11 cellular contexts compared by ENCODE assay signal in genomic region chr11:69442012-69442806, GRCh38. TPM values are rescaled to one million over a fixed set of nuclear protein-coding genes. Genes with fewer than 3 reads are reported as not detected.
DNase-seq lines count a peak whose midpoint lies in the region; ATAC-seq, FAIRE-seq and TF ChIP-seq lines count a peak whose summit lies in the region.
"Had no signal": no experiment of that assay in that cellular context is flagged by ENCODE, and none has a peak within 500 bp of the region (broad histone marks: within the 10 kb centered on the region; RNA-seq: fewer than 3 reads in every experiment).

No MANE protein-coding gene starts in this region.

- TF ChIP-seq EP300 in H1 (IDR thresholded peaks at IDR 0.05; ENCODE audit: borderline replicate concordance in 1 of 2, low read depth in 2 of 2, low read length in 2 of 2), result no peak

- H3K79me2 ChIP-seq in H1 (ENCODE audit: control insufficient read depth in 1 of 2, insufficient read depth in 2 of 2, low read length in 2 of 2) (no peaks in the 10 kb centered on the region), neural progenitor cell (ENCODE audit: low read depth) (no peaks in the 10 kb centered on the region)

- no peak overlapping the region for H3K23ac ChIP-seq in H1 (ENCODE audit: insufficient read length)

- H3K9me3 ChIP-seq in H1 (ENCODE audit: insufficient read depth in 2 of 2, low read depth in 1 of 2, low read length in 1 of 2) (no peaks in the 10 kb centered on the region), neural progenitor cell (ENCODE audit: low read depth) (no peaks in the 10 kb centered on the region), prostate gland (no peaks in the 10 kb centered on the region)
- H3K9me3 ChIP-seq: thoracic aorta had no signal

- H3K4me3 ChIP-seq in AG10803 (ENCODE audit: low read length) (no peak overlapping the region), H1 (ENCODE audit: extremely low read depth in 1 of 4, insufficient read depth in 2 of 4, low read depth in 3 of 4, low read length in 4 of 4) (no peak overlapping the region), neural progenitor cell (no peak overlapping the region), prostate gland (no peak overlapping the region)

- POLR2A ChIA-PET in H1 (lab: Charles Lee; ENCODE audit: partially characterized antibody), result interaction anchor here (0.6 to 2.7 kb wide), 6 partner anchors 20 to 529 kb away, joined by 3 to 13 read pairs (median 3); no protein-coding TSS in a partner anchor

- no peak overlapping the region for H3K14ac ChIP-seq in H1 (ENCODE audit: insufficient read length)

- no peak overlapping the region for H2BK15ac ChIP-seq in H1 (ENCODE audit: low read length)

- CTCF ChIA-PET in H1 (lab: Charles Lee; ENCODE audit: partially characterized antibody), result interaction anchor here (0.6 to 4.3 kb wide), 7 partner anchors 11 to 341 kb away, joined by 3 to 18 read pairs (median 4); no protein-coding TSS in a partner anchor

- TF ChIP-seq CTCF in AG10803 (conservative IDR thresholded peaks at IDR 0.05; ENCODE audit: low read length) (no peak), H1 (IDR thresholded peaks at IDR 0.05; ENCODE audit: control extremely low read depth in 1 of 3, insufficient read depth in 1 of 3, low read depth in 1 of 3, low read length in 3 of 3) (no peak), neural progenitor cell (IDR thresholded peaks at IDR 0.05) (no peak), prostate gland (IDR thresholded peaks at IDR 0.05) (no peak)

- no peak for TF ChIP-seq POLR2A in H1 (IDR thresholded peaks at IDR 0.05; ENCODE audit: control extremely low read depth in 1 of 2, low read depth in 2 of 2, low read length in 2 of 2)
- TF ChIP-seq POLR2A in prostate gland (IDR thresholded peaks at IDR 0.05), result no peak

- H3K56ac ChIP-seq in H1 (replicated peaks; ENCODE audit: insufficient read length, low read depth, low read length), result no peak overlapping the region

- H3K36me3 Mint-ChIP-seq in neural progenitor cell, result no peaks in the 10 kb centered on the region

- WGBS in H1 (ENCODE audit: extremely low coverage in 1 of 2, insufficient coverage in 1 of 2, insufficient read length in 1 of 2, insufficient replicate concordance in 2 of 2, low coverage in 1 of 2, low lambda C conversion rate in 2 of 2, missing lambda C conversion rate in 1 of 2), 2 experiments, result 88% methylated on average over 9 of the region's 10 CpGs; no CpG with 5 or more reads in 1 of the 2 experiments
- 75% methylated on average over 10 of the region's 10 CpGs for WGBS in prostate gland

- no peaks in the 10 kb centered on the region for H3K23me2 ChIP-seq in H1 (ENCODE audit: low read depth, low read length)

- H3K36me3 ChIP-seq in H1 (ENCODE audit: control insufficient read depth in 2 of 4, insufficient read depth in 4 of 4, low read length in 3 of 4) (no peaks in the 10 kb centered on the region), neural progenitor cell (no peaks in the 10 kb centered on the region), prostate gland (no peaks in the 10 kb centered on the region)
- H3K36me3 ChIP-seq: thoracic aorta had no signal

- DNase-seq in AG10803 (ENCODE audit: low read depth), result peak; percentile 23
- peak; percentile 53 for DNase-seq in M059J (ENCODE audit: low read depth)
- DNase-seq in H1 (ENCODE audit: low read depth in 1 of 2, low spot score in 2 of 2), result no peak
- no peak for DNase-seq in neural progenitor cell (ENCODE audit: low spot score)
- DNase-seq in sciatic nerve (ENCODE audit: low spot score), result no peak
- no peak for DNase-seq in activated CD8-positive, alpha-beta memory T cell treated with anti-CD3 and anti-CD28 coated beads, Interleukin-2, amount 50 U/mL, for 48 hours
- DNase-seq in prostate gland (ENCODE audit: low spot score), result no peak
- no peak for DNase-seq in activated naive CD4-positive, alpha-beta T cell treated with Interleukin-2 at 50 U/mL for 16 hours
- DNase-seq: NCI-H2081 had no signal

- intact Hi-C loops in sciatic nerve (cut with DNase I) (loop anchor here (5.0 kb wide), 1 partner anchor 195 kb away; no protein-coding TSS in a partner anchor), prostate gland (cut with DNase I) (loop anchor here (10.0 kb wide), 1 partner anchor 193 kb away; no protein-coding TSS in a partner anchor)

- peak overlapping the region; percentile 1; the same call in 1 of the 2 replicates for H2BK5ac ChIP-seq in H1 (ENCODE audit: low read depth, low read length)

- H3K18ac ChIP-seq in H1 (ENCODE audit: extremely low read depth, low read length), result 0 out of 2 replicates have a peak overlapping the region, but pooled peaks have one; percentile 87

- TF ChIP-seq RAD21 in H1 (IDR thresholded peaks at IDR 0.05 in 1 of 2, conservative IDR thresholded peaks at IDR 0.05 in 1 of 2; ENCODE audit: low read depth in 2 of 2, low read length in 2 of 2), result no peak

- H3K27me3 Mint-ChIP-seq in neural progenitor cell (ENCODE audit: insufficient read depth, low read depth), result peaks cover 9% of the 10 kb centered on the region

- no peak overlapping the region for H2BK20ac ChIP-seq in H1 (ENCODE audit: low read length)

- H3K4me2 ChIP-seq in H1 (ENCODE audit: insufficient read depth in 1 of 2, low read depth in 2 of 2, low read length in 2 of 2) (peak overlapping the region in 1 of 2 experiments; percentile 42; a peak in 2 of 4 replicates), neural progenitor cell (peak overlapping the region; percentile 70)

- no peak for ATAC-seq in sciatic nerve

- H4K20me1 ChIP-seq in H1 (replicated peaks in 1 of 2; ENCODE audit: control insufficient read depth in 1 of 2, insufficient read depth in 2 of 2, low read length in 2 of 2) (no peaks in the 10 kb centered on the region), neural progenitor cell (ENCODE audit: low read depth) (no peaks in the 10 kb centered on the region)

- H3K4me3 Mint-ChIP-seq in neural progenitor cell, result peak overlapping the region; percentile 36

- peaks cover 51% of the 10 kb centered on the region for H3K4me1 Mint-ChIP-seq in neural progenitor cell

- peaks cover 17% of the 10 kb centered on the region for H3F3A ChIP-seq in neural progenitor cell (ENCODE audit: low read depth)

- H2BK12ac ChIP-seq in H1 (ENCODE audit: low read depth, low read length), result peak overlapping the region; percentile 0; the same call in 1 of the 2 replicates

- H3K4me1 ChIP-seq in H1 (replicated peaks in 1 of 4; ENCODE audit: control insufficient read depth in 3 of 4, insufficient read depth in 4 of 4, low read length in 3 of 4) (peaks cover 13 to 49% (median 43%) of the 10 kb centered on the region in 4 experiments), neural progenitor cell (peaks cover 39% of the 10 kb centered on the region), prostate gland (replicated peaks) (peaks cover 19% of the 10 kb centered on the region)

- H3K27ac Mint-ChIP-seq in neural progenitor cell, result peak overlapping the region; percentile 86

- no peak overlapping the region for H3K27ac ChIP-seq in H1 (ENCODE audit: low read depth, low read length)
- H3K27ac ChIP-seq in neural progenitor cell, result no peak overlapping the region
- H3K27ac ChIP-seq in prostate gland, result no peak overlapping the region

- H2AK5ac ChIP-seq in H1 (ENCODE audit: low read depth, low read length), result peak overlapping the region; percentile 8

- H2BK120ac ChIP-seq in H1 (replicated peaks; ENCODE audit: low read depth, low read length), result peak overlapping the region; percentile 19

- peak overlapping the region; percentile 81 for H4K91ac ChIP-seq in H1 (replicated peaks; ENCODE audit: insufficient read length, low read length)

- H3K9ac ChIP-seq in H1 (replicated peaks in 1 of 4; ENCODE audit: extremely low read depth in 1 of 4, low read depth in 3 of 4, low read length in 3 of 4) (no peak overlapping the region), neural progenitor cell (no peak overlapping the region)

- no peak overlapping the region for H2AFZ ChIP-seq in H1 (ENCODE audit: low read length)
- H2AFZ ChIP-seq in neural progenitor cell (replicated peaks), result no peak overlapping the region

- no peaks in the 10 kb centered on the region for H3K9me3 Mint-ChIP-seq in neural progenitor cell

- peak overlapping the region; percentile 7 for H4K8ac ChIP-seq in H1 (ENCODE audit: extremely low read depth, insufficient read depth, low read length)

- no peak for FAIRE-seq in H1 (lab: Jason Lieb, UNC)

- no peaks in the 10 kb centered on the region; the same call in 1 of the 2 replicates for H3K79me1 ChIP-seq in H1 (ENCODE audit: low read depth, low read length)

- no peak overlapping the region for H4K5ac ChIP-seq in H1 (ENCODE audit: insufficient read length, low read depth, low read length)

- peak overlapping the region; percentile 66 for H3K4ac ChIP-seq in H1 (replicated peaks; ENCODE audit: insufficient read length, low read depth, low read length)

- H3K27me3 ChIP-seq in H1 (replicated peaks in 1 of 4; ENCODE audit: control insufficient read depth in 3 of 4, extremely low read depth in 1 of 4, insufficient read depth in 3 of 4, low read length in 3 of 4) (peaks cover 0 to 3% (median 0%) of the 10 kb centered on the region in 4 experiments; a peak in 3 of 7 replicates), neural progenitor cell (no peaks in the 10 kb centered on the region), prostate gland (replicated peaks; ENCODE audit: insufficient read depth) (no peaks in the 10 kb centered on the region)

TF ChIP-seq in H1, 55 proteins besides CTCF, POLR2A, EP300 and RAD21 (continues in another document):
- TF ChIP-seq CBX8 (IDR thresholded peaks at IDR 0.05; ENCODE audit: borderline replicate concordance, low read depth, low read length) (no peak), SIN3A (conservative IDR thresholded peaks at IDR 0.05 in 1 of 2, IDR thresholded peaks at IDR 0.05 in 1 of 2; ENCODE audit: low read depth in 1 of 2, low read length in 2 of 2) (no peak), EGR1 (IDR thresholded peaks at IDR 0.05; ENCODE audit: borderline replicate concordance, low read depth, low read length) (no peak), MAX (IDR thresholded peaks at IDR 0.05) (no peak), GTF2F1 (IDR thresholded peaks at IDR 0.05; ENCODE audit: borderline replicate concordance, low read depth, low read length) (no peak)

RNA-seq across cellular contexts. Expression of gene LINC01488, which starts 39.3 kb away (rescaled TPM):
- total RNA-seq in M059J (2014; rRNA removed; shearing (Covaris generic)), result not detected in 2 replicates
- not detected in 2 replicates for total RNA-seq in H1 (2021; fragmentation: NEBNext Ultra II Directional; extraction: Animal tissue kit (Norgen Biotek cat#: 25700))
- polyA plus RNA-seq in H1 (2011; rRNA removed), result 0.03 TPM in 1 of 2 replicates, not detected in the other
- polyA plus RNA-seq in H1 (2011; cell fraction: cytosol; rRNA removed), result not detected
- polyA plus RNA-seq in H1 (2011; cell fraction: nucleus; rRNA removed), result not detected
- not detected in 4 replicates for polyA plus RNA-seq in H1 (2012, experiment 1 of 2)
- not detected for polyA plus RNA-seq in H1 (2012, experiment 2 of 2)
- not detected for polyA plus RNA-seq in H1 (2013, experiment 1 of 2)
- not detected for polyA plus RNA-seq in H1 (2013, experiment 2 of 2)
- not detected in 2 replicates for polyA minus RNA-seq in H1 (2011; rRNA and poly(A)+ RNA removed)
- not detected for polyA minus RNA-seq in H1 (2011; cell fraction: cytosol; rRNA and poly(A)+ RNA removed)
- not detected for polyA minus RNA-seq in H1 (2011; cell fraction: nucleus; rRNA and poly(A)+ RNA removed)
- 0.09 TPM in 1 of 2 replicates, not detected in the other for total RNA-seq in neural progenitor cell (ENCODE audit: low replicate concordance)
- total RNA-seq in sciatic nerve, result not detected
- total RNA-seq in prostate gland, result not detected
- total RNA-seq: kidney epithelial cell, thoracic aorta had no signal

Comparison
In these comparisons a context has a peak if more than half of its experiments do, and no peak if none do; other contexts are left out.
1. DNase-seq: peak in AG10803 (single experiment) and M059J (single experiment); none in H1 (0 of 2), neural progenitor cell (single experiment), sciatic nerve (single experiment), activated CD8-positive, alpha-beta memory T cell treated with anti-CD3 and anti-CD28 coated beads, Interleukin-2, amount 50 U/mL, for 48 hours (single experiment), prostate gland (single experiment) and activated naive CD4-positive, alpha-beta T cell treated with Interleukin-2 at 50 U/mL for 16 hours (single experiment).